ENCODE assay signal across 10 cellular contexts in genomic region chr5:88845081-88845697, GRCh38. TPM values are rescaled to one million over a fixed set of nuclear protein-coding genes. Genes with fewer than 3 reads are reported as not detected.
A peak's percentile ranks its signal among the peaks of the same experiment; 100 is the strongest.
DNase-seq lines count a peak whose midpoint lies in the region; ATAC-seq and TF ChIP-seq lines count a peak whose summit lies in the region.
"Had no signal": no experiment of that assay in that cellular context is flagged by ENCODE, and none has a peak within 500 bp of the region (broad histone marks: within the 10 kb centered on the region; RNA-seq: fewer than 3 reads in every experiment).

No MANE protein-coding gene starts in this region.

- H2AK5ac ChIP-seq in mesenchymal stem cell (ENCODE audit: low read length, severe bottlenecking): no peak overlapping the region

- no peak overlapping the region for H2BK15ac ChIP-seq in mesenchymal stem cell (ENCODE audit: low read depth, poor library complexity, severe bottlenecking)

- no peak overlapping the region for H3K18ac ChIP-seq in mesenchymal stem cell (ENCODE audit: low read depth in 1 of 2, low read length in 2 of 2)

- peak; percentile 76 for DNase-seq in GM06990 (ENCODE audit: extremely low read depth, insufficient read length)
- peak; percentile 82 for DNase-seq in MV-4-11 (lab: John Stamatoyannopoulos, UW)
- no peak for DNase-seq in dedifferentiated amniotic fluid mesenchymal stem cell (ENCODE audit: extremely low spot score)
- no peak for DNase-seq in Peyer's patch
- DNase-seq in NCI-H2081 (lab: John Stamatoyannopoulos, UW): no peak
- no peak for DNase-seq in mesenchymal stem cell
- DNase-seq: PC-3 had no signal

- H2BK12ac ChIP-seq in mesenchymal stem cell (ENCODE audit: low read length in 2 of 2): no peak overlapping the region

- no peaks in the 10 kb centered on the region for H3K9me3 ChIP-seq in Peyer's patch
- H3K9me3 ChIP-seq in mesenchymal stem cell (ENCODE audit: control insufficient read depth, low read length): no peaks in the 10 kb centered on the region

- H4K8ac ChIP-seq in mesenchymal stem cell (ENCODE audit: low read length): no peak overlapping the region

- no peak overlapping the region for H3K14ac ChIP-seq in mesenchymal stem cell (ENCODE audit: low read length in 2 of 2)

- TF ChIP-seq CTCF in GM06990 (IDR thresholded peaks at IDR 0.05; ENCODE audit: insufficient read depth, low read length, poor library complexity, severe bottlenecking) (no peak), Peyer's patch (IDR thresholded peaks at IDR 0.05) (no peak)

- H3K4me3 ChIP-seq in GM06990 (replicated peaks; ENCODE audit: low read depth, low read length): no peak overlapping the region
- H3K4me3 ChIP-seq in Peyer's patch: no peak overlapping the region
- H3K4me3 ChIP-seq in mesenchymal stem cell (ENCODE audit: insufficient read depth in 1 of 2, low read depth in 1 of 2, low read length in 2 of 2): no peak overlapping the region

- no peak for TF ChIP-seq POLR2A in Peyer's patch (IDR thresholded peaks at IDR 0.05)

- H3K36me3 ChIP-seq in GM06990 (ENCODE audit: control insufficient read depth, insufficient read depth, low read length) (no peaks in the 10 kb centered on the region; the same call in 1 of the 2 replicates), Peyer's patch (no peaks in the 10 kb centered on the region), mesenchymal stem cell (ENCODE audit: control insufficient read depth in 1 of 2, insufficient read depth in 2 of 2, low read depth in 1 of 2, low read length in 2 of 2) (no peaks in the 10 kb centered on the region)

- H2AFZ ChIP-seq in mesenchymal stem cell (ENCODE audit: low read depth, low read length): no peak overlapping the region

- H3K4me2 ChIP-seq in mesenchymal stem cell (ENCODE audit: low read length, poor library complexity, severe bottlenecking): no peak overlapping the region
- H3K4me2 ChIP-seq: KMS-11 had no signal

- peaks cover 0 to 5% (median 0%) of the 10 kb centered on the region in 4 donors for H3K4me1 ChIP-seq in Peyer's patch
- H3K4me1 ChIP-seq in mesenchymal stem cell (ENCODE audit: control insufficient read depth, insufficient read depth, low read depth, low read length): no peaks in the 10 kb centered on the region

- H2BK5ac ChIP-seq in mesenchymal stem cell (ENCODE audit: low read depth, low read length, poor library complexity, severe bottlenecking): no peak overlapping the region

- no peak overlapping the region for H2BK120ac ChIP-seq in mesenchymal stem cell (ENCODE audit: low read depth, low read length)

- H3K9ac ChIP-seq in mesenchymal stem cell (ENCODE audit: low read length): no peak overlapping the region
- H3K9ac ChIP-seq: KMS-11 had no signal

- H3K23ac ChIP-seq in mesenchymal stem cell (ENCODE audit: low read length in 2 of 2): no peak overlapping the region

- H4K91ac ChIP-seq in mesenchymal stem cell (ENCODE audit: low read length): no peak overlapping the region

- no peak overlapping the region for H3K4ac ChIP-seq in mesenchymal stem cell (ENCODE audit: low read depth in 1 of 2, low read length in 2 of 2)

- H3K27ac ChIP-seq in Peyer's patch: peak overlapping the region in 1 of 4 donors; percentile 6
- H3K27ac ChIP-seq in mesenchymal stem cell (ENCODE audit: low read length, poor library complexity, severe bottlenecking): no peak overlapping the region
- H3K27ac ChIP-seq: KMS-11 had no signal

- H3K27me3 ChIP-seq in GM06990 (replicated peaks; ENCODE audit: control insufficient read depth, insufficient read depth, low read length) (no peaks in the 10 kb centered on the region), Peyer's patch (no peaks in the 10 kb centered on the region), mesenchymal stem cell (ENCODE audit: control insufficient read depth in 1 of 2, insufficient read depth in 1 of 2, low read length in 2 of 2) (no peaks in the 10 kb centered on the region)

- no peaks in the 10 kb centered on the region for H3K79me1 ChIP-seq in mesenchymal stem cell (replicated peaks; ENCODE audit: low read length, poor library complexity, severe bottlenecking)

- ATAC-seq in GM19328 (IDR thresholded peaks at IDR 0.05; ENCODE audit: unreplicated experiment) (peak; percentile 65), HG02884 (IDR thresholded peaks at IDR 0.05; ENCODE audit: unreplicated experiment) (peak; percentile 85)
- ATAC-seq: PC-3 had no signal

- WGBS in mesenchymal stem cell: 66% methylated on average over 4 of the region's 8 CpGs

RNA-seq across cellular contexts. Expression of gene MEF2C, which starts 37.8 kb away (rescaled TPM):
- total RNA-seq in Peyer's patch: 100 to 1,000 TPM in 1 of 4 donors, 10 to 100 TPM in 2, 1 to 10 TPM in 1; 5.4 to 137 (median 14.4) TPM
- 9.5 TPM for polyA plus RNA-seq in mesenchymal stem cell (2013, experiment 1 of 2)
- 9.4 TPM for polyA plus RNA-seq in mesenchymal stem cell (2013, experiment 2 of 2)

Comparison
In these comparisons a context has a peak if more than half of its experiments do, and no peak if none do; other contexts are left out.
1. DNase-seq: peak in GM06990 (single experiment) and MV-4-11 (single experiment); none in dedifferentiated amniotic fluid mesenchymal stem cell (single experiment), Peyer's patch (0 of 3), NCI-H2081 (0 of 2) and mesenchymal stem cell (single experiment).